ENCODE assay signal across 1 cellular context in the genomic region with DNA sequence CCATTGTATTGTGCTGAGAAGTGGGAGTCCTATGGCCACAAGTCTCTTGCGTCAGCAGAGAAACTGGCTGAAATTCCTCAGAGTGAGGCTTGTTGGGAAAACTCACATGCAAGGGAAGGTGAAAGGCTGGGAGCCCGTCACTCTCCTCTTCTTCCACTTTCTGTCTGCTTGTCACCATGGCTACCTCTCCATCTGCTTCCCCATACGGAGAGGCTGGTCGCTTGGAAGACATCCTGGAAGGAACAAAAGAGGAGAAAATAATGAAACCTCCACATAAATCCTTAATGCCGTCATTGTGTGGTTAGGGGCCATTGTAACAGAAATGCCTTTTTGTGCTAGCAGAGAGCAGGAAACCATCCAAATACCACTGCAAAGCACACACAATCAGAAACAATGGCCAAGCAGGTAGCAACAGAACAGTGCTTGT.
TF ChIP-seq lines count a peak whose summit lies in the region.

No MANE protein-coding gene starts in this region.

TF ChIP-seq in Ishikawa, 13 proteins besides CTCF, POLR2A, EP300 and RAD21 (continued from another document):
- TF ChIP-seq, protein P1, sequence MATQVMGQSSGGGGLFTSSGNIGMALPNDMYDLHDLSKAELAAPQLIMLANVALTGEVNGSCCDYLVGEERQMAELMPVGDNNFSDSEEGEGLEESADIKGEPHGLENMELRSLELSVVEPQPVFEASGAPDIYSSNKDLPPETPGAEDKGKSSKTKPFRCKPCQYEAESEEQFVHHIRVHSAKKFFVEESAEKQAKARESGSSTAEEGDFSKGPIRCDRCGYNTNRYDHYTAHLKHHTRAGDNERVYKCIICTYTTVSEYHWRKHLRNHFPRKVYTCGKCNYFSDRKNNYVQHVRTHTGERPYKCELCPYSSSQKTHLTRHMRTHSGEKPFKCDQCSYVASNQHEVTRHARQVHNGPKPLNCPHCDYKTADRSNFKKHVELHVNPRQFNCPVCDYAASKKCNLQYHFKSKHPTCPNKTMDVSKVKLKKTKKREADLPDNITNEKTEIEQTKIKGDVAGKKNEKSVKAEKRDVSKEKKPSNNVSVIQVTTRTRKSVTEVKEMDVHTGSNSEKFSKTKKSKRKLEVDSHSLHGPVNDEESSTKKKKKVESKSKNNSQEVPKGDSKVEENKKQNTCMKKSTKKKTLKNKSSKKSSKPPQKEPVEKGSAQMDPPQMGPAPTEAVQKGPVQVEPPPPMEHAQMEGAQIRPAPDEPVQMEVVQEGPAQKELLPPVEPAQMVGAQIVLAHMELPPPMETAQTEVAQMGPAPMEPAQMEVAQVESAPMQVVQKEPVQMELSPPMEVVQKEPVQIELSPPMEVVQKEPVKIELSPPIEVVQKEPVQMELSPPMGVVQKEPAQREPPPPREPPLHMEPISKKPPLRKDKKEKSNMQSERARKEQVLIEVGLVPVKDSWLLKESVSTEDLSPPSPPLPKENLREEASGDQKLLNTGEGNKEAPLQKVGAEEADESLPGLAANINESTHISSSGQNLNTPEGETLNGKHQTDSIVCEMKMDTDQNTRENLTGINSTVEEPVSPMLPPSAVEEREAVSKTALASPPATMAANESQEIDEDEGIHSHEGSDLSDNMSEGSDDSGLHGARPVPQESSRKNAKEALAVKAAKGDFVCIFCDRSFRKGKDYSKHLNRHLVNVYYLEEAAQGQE (IDR thresholded peaks at IDR 0.05; ENCODE audit: low read depth): no peak
- no peak for TF ChIP-seq CREB1 (IDR thresholded peaks at IDR 0.05; ENCODE audit: low read depth)
